Comparison of ENCODE assay signal across 15 cellular contexts in the genomic region with DNA sequence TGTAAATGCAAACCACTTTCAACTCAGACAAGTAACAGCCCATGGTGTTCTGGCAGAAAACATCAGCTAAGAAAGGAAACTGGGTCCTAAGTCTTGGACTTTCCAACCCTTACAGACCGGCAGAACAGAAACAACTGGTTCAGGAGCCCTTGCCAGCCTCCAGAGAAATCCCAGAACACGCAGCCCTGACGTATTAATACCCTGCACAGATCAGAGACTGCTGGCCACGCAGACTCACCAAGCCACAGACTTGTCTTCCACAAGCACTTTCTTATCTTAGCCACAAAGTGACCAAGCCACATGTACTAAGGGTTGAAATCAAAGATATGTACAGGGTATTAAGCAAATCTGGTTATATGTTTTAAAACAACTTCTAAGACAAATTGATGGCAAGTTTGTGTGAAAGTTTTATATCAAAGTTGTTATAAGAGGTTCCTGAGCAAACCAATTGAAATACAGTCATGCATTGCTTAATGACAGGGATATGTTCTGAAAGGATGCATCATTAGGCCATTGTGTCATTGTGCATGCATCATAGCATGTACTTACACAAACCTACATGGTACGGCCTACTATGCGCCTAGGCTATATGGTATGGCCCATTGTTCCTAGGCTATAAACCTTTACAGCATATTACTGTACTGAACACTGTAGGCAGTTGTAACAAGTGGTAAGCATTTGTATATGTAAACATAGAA. TPM values are rescaled to one million over a fixed set of nuclear protein-coding genes. Genes with fewer than 3 reads are reported as not detected.
A peak's percentile ranks its signal among the peaks of the same experiment; 100 is the strongest.
DNase-seq lines count a peak whose midpoint lies in the region; ATAC-seq, FAIRE-seq and TF ChIP-seq lines count a peak whose summit lies in the region.
"Had no signal": no experiment of that assay in that cellular context is flagged by ENCODE, and none has a peak within 500 bp of the region (broad histone marks: within the 10 kb centered on the region; RNA-seq: fewer than 3 reads in every experiment).

No MANE protein-coding gene starts in this region.

- TF ChIP-seq EP300 in A549 (IDR thresholded peaks at IDR 0.05) (no peak), K562 (IDR thresholded peaks at IDR 0.05; ENCODE audit: low read length) (no peak)

- in situ Hi-C loops in K562 (cut with MboI), result loop anchor here (25.0 kb wide), 1 partner anchor 899 kb away; no protein-coding TSS in a partner anchor

- ATAC-seq in A549 (no peak), K562 (no peak), natural killer cell (no peak)
- ATAC-seq: naive thymus-derived CD8-positive, alpha-beta T cell had no signal

- H2BK12ac ChIP-seq in neuronal stem cell (ENCODE audit: low read length), result no peak overlapping the region

- no peaks in the 10 kb centered on the region for H4K20me1 ChIP-seq in K562 (replicated peaks; ENCODE audit: control insufficient read depth, insufficient read depth, low read length)

- 82% methylated on average over 6 of the region's 6 CpGs for WGBS in A549 (ENCODE audit: missing lambda C conversion rate)
- 22% methylated on average over 6 of the region's 6 CpGs for WGBS in K562 (ENCODE audit: insufficient coverage, low coverage, missing lambda C conversion rate)
- no CpG with 5 or more reads among the region's 6 CpGs for WGBS in neuronal stem cell (ENCODE audit: extremely low coverage in 2 of 2, insufficient read length in 2 of 2, insufficient replicate concordance in 1 of 2), 2 donors

- H3K9me3 Mint-ChIP-seq in HFFc6 (no peaks in the 10 kb centered on the region), natural killer cell (no peaks in the 10 kb centered on the region)
- H3K9me3 Mint-ChIP-seq: activated B cell treated with CpG ODN at 0.5 μM for 24 hours; naive thymus-derived CD8-positive, alpha-beta T cell had no signal

- no peak for TF ChIP-seq POLR2A in A549 (IDR thresholded peaks at IDR 0.05; ENCODE audit: low read length)
- TF ChIP-seq POLR2A in K562 (conservative IDR thresholded peaks at IDR 0.05), result no peak

- no TSS peak for BruUV-seq in K562 (replicated peaks; lab: Mats Ljungman, UMichigan)

- no peaks in the 10 kb centered on the region for H3K79me1 ChIP-seq in neuronal stem cell (ENCODE audit: low read depth, low read length)

- H3K4ac ChIP-seq in neuronal stem cell (ENCODE audit: low read length), result no peak overlapping the region

- no peaks in the 10 kb centered on the region for H3K36me3 ChIP-seq in K562 (ENCODE audit: control insufficient read depth, insufficient read depth, low read length)
- H3K36me3 ChIP-seq in neuronal stem cell (replicated peaks in 1 of 2; ENCODE audit: control insufficient read depth in 2 of 2, insufficient read depth in 2 of 2, low read length in 2 of 2), result no peaks in the 10 kb centered on the region

- H4K8ac ChIP-seq in neuronal stem cell (ENCODE audit: low read depth, low read length), result no peak overlapping the region

- no peak overlapping the region for H2BK5ac ChIP-seq in neuronal stem cell (ENCODE audit: low read length)

- no peak overlapping the region for H2AK5ac ChIP-seq in neuronal stem cell (ENCODE audit: low read depth, low read length)

- H3K4me1 ChIP-seq in A549 (peaks cover 59% of the 10 kb centered on the region), K562 (replicated peaks in 1 of 2; ENCODE audit: control insufficient read depth in 2 of 2, insufficient read depth in 2 of 2, low read length in 2 of 2) (no peaks in the 10 kb centered on the region), neuronal stem cell (ENCODE audit: control insufficient read depth in 2 of 2, insufficient read depth in 1 of 2, low read depth in 1 of 2, low read length in 2 of 2) (peaks cover 2 to 7% of the 10 kb centered on the region in 2 donors)

- H3K4me2 ChIP-seq in A549 (no peak overlapping the region; the same call in 2 of the 3 replicates), K562 (ENCODE audit: insufficient read depth, low read length) (no peak overlapping the region), neuronal stem cell (ENCODE audit: insufficient read depth, low read length, poor library complexity, severe bottlenecking) (no peak overlapping the region)

- H3K27ac ChIP-seq in A549, result peak overlapping the region; percentile 25 to 95; a peak in 3 of 6 replicates
- H3K27ac ChIP-seq in K562 (ENCODE audit: extremely low read depth, low read depth, low read length), result no peak overlapping the region
- H3K27ac ChIP-seq in neuronal stem cell (replicated peaks; ENCODE audit: low read length), result no peak overlapping the region

- H3K27me3 Mint-ChIP-seq in HFFc6 (ENCODE audit: insufficient read depth) (peaks cover 1% of the 10 kb centered on the region), natural killer cell (ENCODE audit: low read depth in 2 of 2) (no peaks in the 10 kb centered on the region)
- H3K27me3 Mint-ChIP-seq: activated B cell treated with CpG ODN at 0.5 μM for 24 hours; naive thymus-derived CD8-positive, alpha-beta T cell had no signal

- POLR2A ChIA-PET in A549 (lab: Yijun Ruan, JAX), result interaction anchor here (3.0 kb wide), 1 partner anchor 8 kb away, joined by 11 read pairs; no protein-coding TSS in a partner anchor
- POLR2A ChIA-PET in K562 (lab: Yijun Ruan, JAX), result interaction anchor here (1.0 kb wide), 1 partner anchor 34 kb away, joined by 4 read pairs; no protein-coding TSS in a partner anchor

- intact Hi-C loops in K562 (cut with micrococcal nuclease) (loop anchor here (10.0 kb wide), 3 partner anchors 336 to 906 kb away; partner anchors contain the start of gene CAPN7), natural killer cell (cut with micrococcal nuclease) (no loop called here)

- no peak overlapping the region for H3K23ac ChIP-seq in neuronal stem cell (ENCODE audit: low read depth, low read length, poor library complexity)

- no peak overlapping the region for H2AFZ ChIP-seq in K562 (ENCODE audit: low read depth, low read length)
- H2AFZ ChIP-seq in neuronal stem cell (ENCODE audit: low read length), result no peak overlapping the region

- no peak overlapping the region for H3K9ac ChIP-seq in K562 (ENCODE audit: insufficient read depth in 1 of 2, low read depth in 2 of 2, low read length in 2 of 2)
- H3K9ac ChIP-seq in neuronal stem cell (ENCODE audit: low read depth, low read length, poor library complexity), result no peak overlapping the region

- DNase-seq in A549 (ENCODE audit: low read depth in 1 of 2, low spot score in 1 of 2) (no peak), HFFc6 (peak; percentile 43), K562 (ENCODE audit: extremely low read depth in 1 of 4, low spot score in 3 of 4) (no peak), natural killer cell (no peak), neuronal stem cell (ENCODE audit: low spot score) (no peak), germinal center (ENCODE audit: low spot score) (no peak), mucosa of gallbladder (ENCODE audit: low spot score) (no peak), globus pallidus (ENCODE audit: low spot score) (no peak)
- DNase-seq: activated B cell treated with CpG ODN at 0.5 μM for 24 hours; activated effector memory CD4-positive, alpha-beta T cell treated with anti-CD3 and anti-CD28 coated beads, Interleukin-2, amount 50 U/mL, for 16 hours; cerebellar nuclear complex; kidney glomerular epithelial cell; naive thymus-derived CD8-positive, alpha-beta T cell; NCI-H1694 treated with DMSO at 0.1 percent for 48 hours; NCI-H774 had no signal

- TF ChIP-seq CTCF in A549 (IDR thresholded peaks at IDR 0.05), result no peak
- TF ChIP-seq CTCF in HFFc6 (IDR thresholded peaks at IDR 0.05), result no peak
- TF ChIP-seq CTCF in K562 (IDR thresholded peaks at IDR 0.05 in 2 of 3, conservative IDR thresholded peaks at IDR 0.05 in 1 of 3; ENCODE audit: insufficient read depth in 2 of 3, low read depth in 1 of 3, low read length in 3 of 3), result no peak
- no peak for TF ChIP-seq CTCF in natural killer cell (IDR thresholded peaks at IDR 0.05)

- H3K27ac Mint-ChIP-seq in HFFc6 (peak overlapping the region; percentile 100), natural killer cell (peak overlapping the region; percentile 29 to 66)
- H3K27ac Mint-ChIP-seq: activated B cell treated with CpG ODN at 0.5 μM for 24 hours had no signal

- no peak overlapping the region for H3K14ac ChIP-seq in neuronal stem cell (ENCODE audit: low read length)

- H2BK120ac ChIP-seq in neuronal stem cell (ENCODE audit: low read depth, low read length), result no peak overlapping the region

- no peak overlapping the region for H4K91ac ChIP-seq in neuronal stem cell (ENCODE audit: low read depth, low read length, poor library complexity)

- peaks cover 90% of the 10 kb centered on the region for H3K4me1 Mint-ChIP-seq in HFFc6 (ENCODE audit: low read depth)
- H3K4me1 Mint-ChIP-seq in natural killer cell, result peaks cover 31 to 38% of the 10 kb centered on the region in 2 donors

- H3K36me3 Mint-ChIP-seq in HFFc6 (ENCODE audit: low read depth) (peaks cover 25% of the 10 kb centered on the region), natural killer cell (no peaks in the 10 kb centered on the region)

- no peak overlapping the region for H3K4me3 Mint-ChIP-seq in HFFc6
- peak overlapping the region; percentile 37 for H3K4me3 Mint-ChIP-seq in natural killer cell
- H3K4me3 Mint-ChIP-seq: activated B cell treated with CpG ODN at 0.5 μM for 24 hours; naive thymus-derived CD8-positive, alpha-beta T cell had no signal

- no peak for TF ChIP-seq RAD21 in A549 (conservative IDR thresholded peaks at IDR 0.05 in 1 of 2, IDR thresholded peaks at IDR 0.05 in 1 of 2)
- TF ChIP-seq RAD21 in K562 (CRISPR knock-in tag; conservative IDR thresholded peaks at IDR 0.05 in 1 of 2, IDR thresholded peaks at IDR 0.05 in 1 of 2), result no peak

- H3K4me3 ChIP-seq in A549 (no peak overlapping the region), K562 (no peak overlapping the region), neuronal stem cell (ENCODE audit: low read length in 2 of 2) (no peak overlapping the region)

- H3K27me3 ChIP-seq in K562 (ENCODE audit: control insufficient read depth in 2 of 2, insufficient read depth in 2 of 2, low read length in 2 of 2) (peaks cover 0 to 15% of the 10 kb centered on the region in 2 experiments; a peak in 2 of 5 replicates), neuronal stem cell (ENCODE audit: control insufficient read depth in 3 of 3, insufficient read depth in 3 of 3, low read depth in 1 of 3, low read length in 3 of 3) (no peaks in the 10 kb centered on the region)

- H3K79me2 ChIP-seq in K562 (ENCODE audit: control insufficient read depth, insufficient read depth, low read length), result no peaks in the 10 kb centered on the region

- CTCF ChIA-PET in A549 (lab: Yijun Ruan, JAX) (interaction anchor here (1.8 kb wide), 1 partner anchor 8 kb away, joined by 7 read pairs; no protein-coding TSS in a partner anchor), K562 (lab: Yijun Ruan, JAX; ENCODE audit: low intra/inter-chr PET ratio) (no interaction called here)

- H2BK15ac ChIP-seq in neuronal stem cell (ENCODE audit: low read length), result no peak overlapping the region

- H3K9me3 ChIP-seq in A549, result no peaks in the 10 kb centered on the region
- H3K9me3 ChIP-seq in K562 (replicated peaks; ENCODE audit: control insufficient read depth, insufficient read depth, low read depth, low read length), result no peaks in the 10 kb centered on the region
- H3K9me3 ChIP-seq in neuronal stem cell (replicated peaks in 1 of 2; ENCODE audit: control insufficient read depth in 2 of 2, insufficient read depth in 1 of 2, low read depth in 1 of 2, low read length in 2 of 2), result no peaks in the 10 kb centered on the region

- FAIRE-seq in A549 (lab: Jason Lieb, UNC) (no peak), K562 (lab: Jason Lieb, UNC) (no peak)

- H3K18ac ChIP-seq in neuronal stem cell (ENCODE audit: low read length), result no peak overlapping the region

- no peaks in the 10 kb centered on the region for H3K9me1 ChIP-seq in K562 (ENCODE audit: control insufficient read depth, insufficient read depth, low read length)

RNA-seq across cellular contexts. Expression of gene BTD, which starts 36.8 kb away (rescaled TPM):
- 17.8 and 23.7 TPM in 2 replicates for polyA plus RNA-seq in A549 (2011; rRNA removed)
- 12.0 and 12.6 TPM in 2 replicates for polyA plus RNA-seq in A549 (2012; cell fraction: cytosol; rRNA removed)
- 16.0 and 19.0 TPM in 2 replicates for polyA plus RNA-seq in A549 (2012; cell fraction: nucleus; rRNA removed)
- 13.4 to 17.6 TPM (median 16.5 TPM) in 3 replicates for polyA plus RNA-seq in A549 (2017; fragmentation: RNase III; extraction: RNeasy Plus Mini Kit Qiagen cat#74134 plus additional on column Dnase treatment)
- 26.1 and 30.0 TPM in 2 replicates for polyA minus RNA-seq in A549 (2011; rRNA and poly(A)+ RNA removed)
- total RNA-seq in HFFc6 (2021; fragmentation: NEBNext Ultra II Directional; extraction: Animal tissue kit (Norgen Biotek cat#: 25700)), result 10 to 100 TPM; 13.9 to 22.7 (median 17.2) TPM
- 15.1 and 17.2 TPM in 2 replicates for total RNA-seq in K562 (2011; cell fraction: chromatin; rRNA removed; ENCODE audit: low replicate concordance)
- 20.2 and 22.9 TPM in 2 replicates for total RNA-seq in K562 (2011; cell fraction: nucleolus; rRNA removed)
- 28.9 and 36.2 TPM in 2 replicates for total RNA-seq in K562 (2011; cell fraction: nucleoplasm; rRNA removed)
- total RNA-seq in K562 (2014; rRNA removed), result 5.8 and 7.5 TPM in 2 replicates
- 7.0 and 8.4 TPM in 2 replicates for total RNA-seq in K562 (2014; rRNA removed; fragmentation: Illumina TruSeq; extraction: Trizol)
- 6.6 and 9.2 TPM in 2 replicates for total RNA-seq in K562 (2015; rRNA removed; fragmentation: Illumina TruSeq; extraction: Trizol)
- total RNA-seq in K562 (2021), result 7.5 and 8.5 TPM in 2 replicates
- polyA plus RNA-seq in K562 (2011; rRNA removed), result 18.0 and 18.5 TPM in 2 replicates
- polyA plus RNA-seq in K562 (2011; cell fraction: cytosol; rRNA removed), result 16.8 and 20.5 TPM in 2 replicates
- polyA plus RNA-seq in K562 (2011; cell fraction: nucleus; rRNA removed), result 10.3 and 13.8 TPM in 2 replicates
- polyA plus RNA-seq in K562 (2012), result 10.7 and 12.9 TPM in 2 replicates
- polyA plus RNA-seq in K562 (2014; fragmentation: Illumina TruSeq; extraction: Trizol), result 9.1 and 10.7 TPM in 2 replicates
- polyA plus RNA-seq in K562 (2014; fragmentation: Nextera tagmentation; extraction: Ambion mirVana), result 10 to 100 TPM; 24.3 to 26.2 TPM
- polyA plus RNA-seq in K562 (2014; rRNA removed), result 10.6 and 11.2 TPM in 2 replicates
- polyA minus RNA-seq in K562 (2011; rRNA and poly(A)+ RNA removed), result 12.0 and 15.3 TPM in 2 replicates
- polyA minus RNA-seq in K562 (2011; cell fraction: cytosol; rRNA and poly(A)+ RNA removed), result 3.9 and 5.2 TPM in 2 replicates
- 5.9 and 14.4 TPM in 2 replicates for polyA minus RNA-seq in K562 (2011; cell fraction: nucleus; rRNA and poly(A)+ RNA removed)
- total RNA-seq in natural killer cell, result 10 to 100 TPM; 19.9 to 27.5 (median 23.6) TPM
- 9.8 TPM for polyA plus RNA-seq in neuronal stem cell (2013, experiment 1 of 2)
- 9.6 TPM for polyA plus RNA-seq in neuronal stem cell (2013, experiment 2 of 2)
- 45.9 TPM for total RNA-seq in mucosa of gallbladder

RNA-seq across cellular contexts. Expression of gene HACL1, which starts 37.0 kb away (rescaled TPM):
- polyA plus RNA-seq in A549 (2011; rRNA removed), result 51.0 and 69.0 TPM in 2 replicates
- polyA plus RNA-seq in A549 (2012; cell fraction: cytosol; rRNA removed), result 28.4 and 29.5 TPM in 2 replicates
- polyA plus RNA-seq in A549 (2012; cell fraction: nucleus; rRNA removed), result 23.1 and 32.1 TPM in 2 replicates
- 24.3 to 26.5 TPM (median 26.3 TPM) in 3 replicates for polyA plus RNA-seq in A549 (2017; fragmentation: RNase III; extraction: RNeasy Plus Mini Kit Qiagen cat#74134 plus additional on column Dnase treatment)
- polyA minus RNA-seq in A549 (2011; rRNA and poly(A)+ RNA removed), result 45.8 and 68.3 TPM in 2 replicates
- 10 to 100 TPM; 18.6 to 21.8 (median 20.5) TPM for total RNA-seq in HFFc6 (2021; fragmentation: NEBNext Ultra II Directional; extraction: Animal tissue kit (Norgen Biotek cat#: 25700))
- 68.2 and 88.4 TPM in 2 replicates for total RNA-seq in K562 (2011; cell fraction: chromatin; rRNA removed; ENCODE audit: low replicate concordance)
- 62.5 and 76.5 TPM in 2 replicates for total RNA-seq in K562 (2011; cell fraction: nucleolus; rRNA removed)
- 64.9 and 74.0 TPM in 2 replicates for total RNA-seq in K562 (2011; cell fraction: nucleoplasm; rRNA removed)
- total RNA-seq in K562 (2014; rRNA removed), result 18.6 and 18.9 TPM in 2 replicates
- 30.5 and 33.8 TPM in 2 replicates for total RNA-seq in K562 (2014; rRNA removed; fragmentation: Illumina TruSeq; extraction: Trizol)
- 19.0 and 23.0 TPM in 2 replicates for total RNA-seq in K562 (2015; rRNA removed; fragmentation: Illumina TruSeq; extraction: Trizol)
- 29.1 and 31.5 TPM in 2 replicates for total RNA-seq in K562 (2021)
- 43.1 and 61.5 TPM in 2 replicates for polyA plus RNA-seq in K562 (2011; rRNA removed)
- 25.6 and 31.1 TPM in 2 replicates for polyA plus RNA-seq in K562 (2011; cell fraction: cytosol; rRNA removed)
- polyA plus RNA-seq in K562 (2011; cell fraction: nucleus; rRNA removed), result 52.7 and 69.1 TPM in 2 replicates
- 33.6 and 43.7 TPM in 2 replicates for polyA plus RNA-seq in K562 (2012)
- 22.8 and 25.1 TPM in 2 replicates for polyA plus RNA-seq in K562 (2014; fragmentation: Illumina TruSeq; extraction: Trizol)
- polyA plus RNA-seq in K562 (2014; fragmentation: Nextera tagmentation; extraction: Ambion mirVana), result 10 to 100 TPM; 39.0 to 54.7 TPM
- 19.0 and 23.5 TPM in 2 replicates for polyA plus RNA-seq in K562 (2014; rRNA removed)
- 83.3 and 83.9 TPM in 2 replicates for polyA minus RNA-seq in K562 (2011; rRNA and poly(A)+ RNA removed)
- polyA minus RNA-seq in K562 (2011; cell fraction: cytosol; rRNA and poly(A)+ RNA removed), result 17.1 and 26.1 TPM in 2 replicates
- 39.2 and 45.1 TPM in 2 replicates for polyA minus RNA-seq in K562 (2011; cell fraction: nucleus; rRNA and poly(A)+ RNA removed)
- total RNA-seq in natural killer cell, result 10 to 100 TPM; 36.7 to 39.8 (median 37.3) TPM
- polyA plus RNA-seq in neuronal stem cell (2013, experiment 1 of 2), result 15.2 TPM
- polyA plus RNA-seq in neuronal stem cell (2013, experiment 2 of 2), result 15.7 TPM
- total RNA-seq in mucosa of gallbladder, result 22.5 TPM

Comparison
In these comparisons a context has a peak if more than half of its experiments do, and no peak if none do; other contexts are left out.
1. H3K27ac ChIP-seq: peak in A549 (2 of 2); none in K562 (single experiment) and neuronal stem cell (single experiment).